ENCODE assay signal across 13 cellular contexts in the genomic region with DNA sequence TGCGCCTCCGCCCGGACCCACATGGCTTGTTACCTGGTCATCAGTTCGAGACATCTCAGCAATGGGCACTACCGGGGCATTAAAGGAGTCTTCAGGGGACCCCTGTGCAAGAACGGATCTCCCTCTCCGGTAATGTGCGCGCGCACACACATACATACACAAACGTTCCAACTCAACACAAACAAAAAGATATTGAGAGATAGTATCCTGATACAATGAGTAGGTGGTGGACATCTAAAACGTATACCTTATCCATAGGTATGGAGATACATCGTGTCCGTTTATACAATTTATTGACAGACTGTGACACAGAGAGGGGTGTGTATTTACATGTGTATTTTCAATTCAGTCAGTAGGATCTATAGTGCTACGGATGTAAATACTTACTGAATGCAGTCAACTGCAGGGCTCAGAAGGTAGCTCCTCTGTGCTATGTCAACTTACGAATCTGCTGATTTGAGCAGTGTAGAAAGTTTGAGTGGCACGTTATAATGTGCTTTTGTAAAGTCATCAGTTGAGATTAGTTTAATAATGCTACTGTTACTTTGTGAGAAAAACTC. TPM values are rescaled to one million over a fixed set of nuclear protein-coding genes. Genes with fewer than 3 reads are reported as not detected.
A peak's percentile ranks its signal among the peaks of the same experiment; 100 is the strongest.
DNase-seq lines count a peak whose midpoint lies in the region; ATAC-seq and TF ChIP-seq lines count a peak whose summit lies in the region.
"Had no signal": no experiment of that assay in that cellular context is flagged by ENCODE, and none has a peak within 500 bp of the region (broad histone marks: within the 10 kb centered on the region; RNA-seq: fewer than 3 reads in every experiment).

No MANE protein-coding gene starts in this region.

- H3K27me3 Mint-ChIP-seq in WTC11 (ENCODE audit: low read depth) = peaks cover 53% of the 10 kb centered on the region

- H3K4me1 ChIP-seq in iPS-20b (ENCODE audit: insufficient read depth, low read length) = no peaks in the 10 kb centered on the region
- H3K4me1 ChIP-seq: HAP-1 had no signal

- H3K27ac ChIP-seq in iPS-20b (ENCODE audit: low read length) = no peak overlapping the region
- H3K27ac ChIP-seq: psoas muscle had no signal

- DNase-seq in NCI-H82 (lab: John Stamatoyannopoulos, UW) = peak; percentile 64
- no peak for DNase-seq in NCI-H82 treated with DMSO at 0.1 percent for 48 hours (lab: John Stamatoyannopoulos, UW; ENCODE audit: unreplicated experiment)
- DNase-seq in WTC11 (ENCODE audit: low spot score) = no peak
- DNase-seq in stimulated activated effector memory CD8-positive, alpha-beta T cell treated with anti-CD3 and anti-CD28 coated beads, Interleukin-12 subunit alpha, Interleukin-12 subunit beta, amount 100 ng/mL, for 72 hours (ENCODE audit: low spot score in 2 of 2) = no peak
- DNase-seq in NAMALWA (ENCODE audit: low spot score) = no peak
- no peak for DNase-seq in NOMO-1 treated with DMSO at 0.1 percent for 48 hours (lab: John Stamatoyannopoulos, UW; ENCODE audit: unreplicated experiment)
- DNase-seq: EL, MV-4-11 had no signal

- H3K9ac ChIP-seq in iPS-20b (ENCODE audit: low read depth, low read length) = no peak overlapping the region

- peaks cover 7% of the 10 kb centered on the region for H3K4me1 Mint-ChIP-seq in WTC11
- no peaks in the 10 kb centered on the region for H3K4me1 Mint-ChIP-seq in stimulated activated effector memory CD8-positive, alpha-beta T cell treated with anti-CD3 and anti-CD28 coated beads, Interleukin-12 subunit alpha, Interleukin-12 subunit beta, amount 100 ng/mL, for 72 hours

- no peak for TF ChIP-seq CTCF in WTC11 (IDR thresholded peaks at IDR 0.05)

- ATAC-seq in WTC11 = no peak
- ATAC-seq in stimulated activated effector memory CD8-positive, alpha-beta T cell treated with anti-CD3 and anti-CD28 coated beads, Interleukin-12 subunit alpha, Interleukin-12 subunit beta, amount 100 ng/mL, for 72 hours = peak; percentile 8
- no peak for ATAC-seq in GM19463 (IDR thresholded peaks at IDR 0.05; ENCODE audit: unreplicated experiment)
- ATAC-seq: psoas muscle had no signal

- CTCF ChIA-PET in WTC11 (lab: Charles Lee) = interaction anchor here (1.8 to 3.1 kb wide), 2 partner anchors 213 to 517 kb away, joined by 6 to 8 read pairs; no protein-coding TSS in a partner anchor

- peaks cover 50% of the 10 kb centered on the region for H3K27me3 ChIP-seq in iPS-20b (ENCODE audit: insufficient read depth, low read length)

- POLR2A ChIA-PET in WTC11 (lab: Charles Lee) = no interaction called here

- peak overlapping the region; percentile 57 for H3K4me3 ChIP-seq in iPS-20b (ENCODE audit: low read length)
- H3K4me3 ChIP-seq: HAP-1 had no signal

- H3K9me3 ChIP-seq in iPS-20b (ENCODE audit: insufficient read depth, low read depth, low read length) = no peaks in the 10 kb centered on the region
- H3K9me3 ChIP-seq: HAP-1, psoas muscle had no signal

- H3K9me3 Mint-ChIP-seq in WTC11 = no peaks in the 10 kb centered on the region
- no peaks in the 10 kb centered on the region for H3K9me3 Mint-ChIP-seq in stimulated activated effector memory CD8-positive, alpha-beta T cell treated with anti-CD3 and anti-CD28 coated beads, Interleukin-12 subunit alpha, Interleukin-12 subunit beta, amount 100 ng/mL, for 72 hours
- H3K9me3 Mint-ChIP-seq: activated T-helper 2 cell treated with anti-CD3 and anti-CD28 coated beads, Interferon-gamma antibody, Interleukin-2, Interleukin-4, amounts not matched to agents 10 μg/mL and 5 μg/mL and 100 μg/mL, durations not matched to agents 14 hours and 24 hours and 36 hours had no signal

- H3K36me3 Mint-ChIP-seq in WTC11 = no peaks in the 10 kb centered on the region
- no peaks in the 10 kb centered on the region for H3K36me3 Mint-ChIP-seq in stimulated activated effector memory CD8-positive, alpha-beta T cell treated with anti-CD3 and anti-CD28 coated beads, Interleukin-12 subunit alpha, Interleukin-12 subunit beta, amount 100 ng/mL, for 72 hours

- no peaks in the 10 kb centered on the region for H3K36me3 ChIP-seq in iPS-20b (ENCODE audit: insufficient read depth, low read depth, low read length)
- H3K36me3 ChIP-seq: HAP-1 had no signal

- H3K27ac Mint-ChIP-seq in WTC11 = no peak overlapping the region
- H3K27ac Mint-ChIP-seq in stimulated activated effector memory CD8-positive, alpha-beta T cell treated with anti-CD3 and anti-CD28 coated beads, Interleukin-12 subunit alpha, Interleukin-12 subunit beta, amount 100 ng/mL, for 72 hours = no peak overlapping the region
- H3K27ac Mint-ChIP-seq: activated T-helper 2 cell treated with anti-CD3 and anti-CD28 coated beads, Interferon-gamma antibody, Interleukin-2, Interleukin-4, amounts not matched to agents 10 μg/mL and 5 μg/mL and 100 μg/mL, durations not matched to agents 14 hours and 24 hours and 36 hours had no signal

- peak overlapping the region; percentile 77 for H3K4me3 Mint-ChIP-seq in WTC11
- H3K4me3 Mint-ChIP-seq in stimulated activated effector memory CD8-positive, alpha-beta T cell treated with anti-CD3 and anti-CD28 coated beads, Interleukin-12 subunit alpha, Interleukin-12 subunit beta, amount 100 ng/mL, for 72 hours = no peak overlapping the region

TF ChIP-seq in WTC11, 78 proteins besides CTCF, POLR2A, EP300 and RAD21:
- TF ChIP-seq ETV6 (CRISPR knock-in tag; IDR thresholded peaks at IDR 0.05) (no peak), NFE2L1 (CRISPR knock-in tag; IDR thresholded peaks at IDR 0.05) (no peak), NR3C1 (CRISPR knock-in tag; conservative IDR thresholded peaks at IDR 0.05; ENCODE audit: low read depth) (no peak)

RNA-seq across cellular contexts. Expression of gene ZNF804B, which starts 0.5 kb away (rescaled TPM):
- total RNA-seq in WTC11 (2021) = 0.04 TPM in 1 of 3 replicates, not detected in the others
- total RNA-seq: activated T-helper 2 cell treated with anti-CD3 and anti-CD28 coated beads, Interferon-gamma antibody, Interleukin-2, Interleukin-4, amounts not matched to agents 10 μg/mL and 5 μg/mL and 100 μg/mL, durations not matched to agents 14 hours and 24 hours and 36 hours; psoas muscle had no signal

RNA-seq across cellular contexts. Expression of gene TEX47, which starts 35.5 kb away (rescaled TPM):
- not detected in 3 replicates for total RNA-seq in WTC11 (2021)
- total RNA-seq: activated T-helper 2 cell treated with anti-CD3 and anti-CD28 coated beads, Interferon-gamma antibody, Interleukin-2, Interleukin-4, amounts not matched to agents 10 μg/mL and 5 μg/mL and 100 μg/mL, durations not matched to agents 14 hours and 24 hours and 36 hours; psoas muscle had no signal
